Comparison of ENCODE assay signal across 22 cellular contexts in genomic region chr7:12504144-12504543, GRCh38.
A peak's percentile ranks its signal among the peaks of the same experiment; 100 is the strongest.
DNase-seq lines count a peak whose midpoint lies in the region; ATAC-seq and TF ChIP-seq lines count a peak whose summit lies in the region.
"Had no signal": no experiment of that assay in that cellular context is flagged by ENCODE, and none has a peak within 500 bp of the region (broad histone marks: within the 10 kb centered on the region; RNA-seq: fewer than 3 reads in every experiment).

No MANE protein-coding gene starts in this region.

- H3K27ac ChIP-seq in body of pancreas: no peak overlapping the region
- H3K27ac ChIP-seq: gastrocnemius medialis, left ventricle myocardium inferior, upper lobe of left lung had no signal

- H3K4me3 Mint-ChIP-seq in nephron: no peak overlapping the region
- H3K4me3 Mint-ChIP-seq: activated CD8-positive, alpha-beta memory T cell treated with anti-CD3 and anti-CD28 coated beads, Interleukin-2, amount 10 ng/mL, durations not matched to agents 7 days and 5 days; activated naive CD8-positive, alpha-beta T cell treated with anti-CD3 and anti-CD28 coated beads, Interleukin-2, amount 50 U/mL, for 24 hours; CD8-positive, alpha-beta T cell; stimulated activated naive CD8-positive, alpha-beta T cell treated with anti-CD3 and anti-CD28 coated beads, Interleukin-15, Interleukin-2, amounts not matched to agents 100 ng/mL and 50 ng/mL, for 24 hours had no signal

- peaks cover under 1% of the 10 kb centered on the region for H3K9me3 Mint-ChIP-seq in nephron
- H3K9me3 Mint-ChIP-seq: activated naive CD8-positive, alpha-beta T cell treated with anti-CD3 and anti-CD28 coated beads, Interleukin-2, amount 50 U/mL, for 24 hours; activated T-helper 2 cell treated with anti-CD3 and anti-CD28 coated beads, Interferon-gamma antibody, Interleukin-2, Interleukin-4, amounts not matched to agents 10 μg/mL and 5 μg/mL and 100 μg/mL, durations not matched to agents 14 hours and 24 hours and 36 hours; CD8-positive, alpha-beta T cell; stimulated activated naive CD8-positive, alpha-beta T cell treated with anti-CD3 and anti-CD28 coated beads, Interleukin-15, Interleukin-2, amounts not matched to agents 100 ng/mL and 50 ng/mL, for 24 hours had no signal

- H3K4me1 Mint-ChIP-seq in nephron: no peaks in the 10 kb centered on the region
- H3K4me1 Mint-ChIP-seq: activated CD8-positive, alpha-beta memory T cell treated with anti-CD3 and anti-CD28 coated beads, Interleukin-2, amount 10 ng/mL, durations not matched to agents 7 days and 5 days; activated naive CD8-positive, alpha-beta T cell treated with anti-CD3 and anti-CD28 coated beads, Interleukin-2, amount 50 U/mL, for 24 hours had no signal

- H3K36me3 ChIP-seq in body of pancreas (replicated peaks in 1 of 2; ENCODE audit: insufficient read depth in 1 of 2, low read depth in 2 of 2): no peaks in the 10 kb centered on the region
- H3K36me3 ChIP-seq: gastrocnemius medialis, left ventricle myocardium inferior, upper lobe of left lung had no signal

- DNase-seq in NCI-H345 (lab: John Stamatoyannopoulos, UW): no peak
- DNase-seq in cortex of kidney (lab: John Stamatoyannopoulos, UW): no peak
- DNase-seq in body of pancreas: no peak
- DNase-seq: activated CD4-positive, CD25-positive, alpha-beta regulatory T cell treated with anti-CD3 and anti-CD28 coated beads, Interleukin-2, amount 50 U/mL, for 72 hours; activated CD8-positive, alpha-beta memory T cell treated with anti-CD3 and anti-CD28 coated beads, Interleukin-2, amount 10 ng/mL, durations not matched to agents 7 days and 5 days; activated naive CD8-positive, alpha-beta T cell treated with anti-CD3 and anti-CD28 coated beads, Interleukin-2, amount 50 U/mL, for 24 hours; CD8-positive, alpha-beta T cell; gastrocnemius medialis; left ventricle myocardium inferior; NCI-H187; NCI-H226; NK-92 treated with Interleukin-12 subunit alpha and Interleukin-12 subunit beta, amount 100 ng/mL, for 24 hours; upper lobe of left lung had no signal

- no peak for TF ChIP-seq POLR2A in body of pancreas (IDR thresholded peaks at IDR 0.05)

- no peak overlapping the region for H3K4me3 ChIP-seq in body of pancreas
- H3K4me3 ChIP-seq: gastrocnemius medialis, left ventricle myocardium inferior, upper lobe of left lung had no signal

- no peaks in the 10 kb centered on the region for H3K4me1 ChIP-seq in body of pancreas
- H3K4me1 ChIP-seq: gastrocnemius medialis, left ventricle myocardium inferior, upper lobe of left lung had no signal

- no peaks in the 10 kb centered on the region for H3K9me3 ChIP-seq in body of pancreas
- H3K9me3 ChIP-seq: gastrocnemius medialis, left ventricle myocardium inferior, upper lobe of left lung had no signal

- no peaks in the 10 kb centered on the region for H3K27me3 Mint-ChIP-seq in nephron (ENCODE audit: low read depth)
- H3K27me3 Mint-ChIP-seq: activated CD8-positive, alpha-beta memory T cell treated with anti-CD3 and anti-CD28 coated beads, Interleukin-2, amount 10 ng/mL, durations not matched to agents 7 days and 5 days; activated naive CD8-positive, alpha-beta T cell treated with anti-CD3 and anti-CD28 coated beads, Interleukin-2, amount 50 U/mL, for 24 hours; stimulated activated naive CD8-positive, alpha-beta T cell treated with anti-CD3 and anti-CD28 coated beads, Interleukin-15, Interleukin-2, amounts not matched to agents 100 ng/mL and 50 ng/mL, for 24 hours had no signal

- peak overlapping the region; percentile 54 to 70 (median 56) for H3K27ac Mint-ChIP-seq in nephron
- H3K27ac Mint-ChIP-seq: activated CD8-positive, alpha-beta memory T cell treated with anti-CD3 and anti-CD28 coated beads, Interleukin-2, amount 10 ng/mL, durations not matched to agents 7 days and 5 days; activated naive CD8-positive, alpha-beta T cell treated with anti-CD3 and anti-CD28 coated beads, Interleukin-2, amount 50 U/mL, for 24 hours; activated T-helper 2 cell treated with anti-CD3 and anti-CD28 coated beads, Interferon-gamma antibody, Interleukin-2, Interleukin-4, amounts not matched to agents 10 μg/mL and 5 μg/mL and 100 μg/mL, durations not matched to agents 14 hours and 24 hours and 36 hours; CD8-positive, alpha-beta T cell; stimulated activated naive CD8-positive, alpha-beta T cell treated with anti-CD3 and anti-CD28 coated beads, Interleukin-15, Interleukin-2, amounts not matched to agents 100 ng/mL and 50 ng/mL, for 24 hours had no signal

- peak; percentile 70 for ATAC-seq in GM18909 (IDR thresholded peaks at IDR 0.05; ENCODE audit: poor library complexity, unreplicated experiment)
- ATAC-seq in HG02798 (IDR thresholded peaks at IDR 0.05; ENCODE audit: poor library complexity, unreplicated experiment): peak; percentile 69
- peak; percentile 56 for ATAC-seq in HG03460 (IDR thresholded peaks at IDR 0.05; ENCODE audit: unreplicated experiment)
- no peak for ATAC-seq in GM18873 (IDR thresholded peaks at IDR 0.05; ENCODE audit: low FRiP score, unreplicated experiment)
- no peak for ATAC-seq in body of pancreas
- ATAC-seq: activated CD8-positive, alpha-beta memory T cell treated with anti-CD3 and anti-CD28 coated beads, Interleukin-2, amount 10 ng/mL, durations not matched to agents 7 days and 5 days; activated naive CD8-positive, alpha-beta T cell treated with anti-CD3 and anti-CD28 coated beads, Interleukin-2, amount 50 U/mL, for 24 hours; CD8-positive, alpha-beta T cell; gastrocnemius medialis; sciatic nerve; SK-N-SH treated with all-trans-retinoic acid at 6 μM for 48 hours had no signal

- no peaks in the 10 kb centered on the region for H3K27me3 ChIP-seq in body of pancreas
- H3K27me3 ChIP-seq: gastrocnemius medialis, upper lobe of left lung had no signal

- WGBS in body of pancreas, 2 donors: 17 to 27% methylated on average over 1 of the region's 1 CpG

- no peaks in the 10 kb centered on the region for H3K36me3 Mint-ChIP-seq in nephron (ENCODE audit: low read depth)
- H3K36me3 Mint-ChIP-seq: activated CD8-positive, alpha-beta memory T cell treated with anti-CD3 and anti-CD28 coated beads, Interleukin-2, amount 10 ng/mL, durations not matched to agents 7 days and 5 days; CD8-positive, alpha-beta T cell had no signal

- no peak for TF ChIP-seq CTCF in nephron (IDR thresholded peaks at IDR 0.05; ENCODE audit: unreplicated experiment in 3 of 3)
- no peak for TF ChIP-seq CTCF in body of pancreas (IDR thresholded peaks at IDR 0.05)

- intact Hi-C loops in body of pancreas (cut with DNase I): no loop called here

Comparison
In these comparisons a context has a peak if more than half of its experiments do, and no peak if none do; other contexts are left out.
1. ATAC-seq: peak in GM18909 (single experiment), HG02798 (single experiment) and HG03460 (single experiment); none in GM18873 (single experiment) and body of pancreas (single experiment).